Comparison of ENCODE assay signal across 9 cellular contexts in the genomic region with DNA sequence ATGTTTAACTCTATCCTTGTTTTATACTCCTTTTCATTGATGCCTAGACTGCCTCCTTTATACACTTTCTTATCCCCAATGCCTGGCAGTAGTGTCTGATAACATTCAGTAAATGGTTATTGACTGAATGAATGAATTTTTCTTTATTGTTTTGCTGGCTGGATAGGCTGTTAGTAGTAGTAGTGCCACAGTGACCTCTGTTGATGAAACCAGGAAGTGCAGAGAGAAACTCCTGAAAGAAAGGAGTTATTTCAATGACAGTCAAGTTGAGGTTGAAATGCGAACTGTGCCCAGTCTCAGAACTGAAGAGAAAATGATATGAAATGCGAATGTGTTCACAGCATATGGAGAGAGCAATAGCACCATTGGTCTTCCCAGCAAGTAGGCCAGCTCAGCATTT. TPM values are rescaled to one million over a fixed set of nuclear protein-coding genes. Genes with fewer than 3 reads are reported as not detected.
DNase-seq lines count a peak whose midpoint lies in the region; ATAC-seq, FAIRE-seq and TF ChIP-seq lines count a peak whose summit lies in the region.
"Had no signal": no experiment of that assay in that cellular context is flagged by ENCODE, and none has a peak within 500 bp of the region (broad histone marks: within the 10 kb centered on the region; RNA-seq: fewer than 3 reads in every experiment).

No MANE protein-coding gene starts in this region.

- no peak overlapping the region for H3K27ac ChIP-seq in left lung
- H3K27ac ChIP-seq: adrenal gland had no signal

- TF ChIP-seq POLR2A in GM12892 (IDR thresholded peaks at IDR 0.05; ENCODE audit: low read depth, low read length): no peak

- H3K36me3 ChIP-seq in left lung: no peaks in the 10 kb centered on the region
- H3K36me3 ChIP-seq: adrenal gland had no signal

- TF ChIP-seq CTCF in AG09309 (IDR thresholded peaks at IDR 0.05; ENCODE audit: control insufficient read depth, insufficient read depth, low read depth, low read length, missing control alignments) (peak; percentile 40), WTC11 (IDR thresholded peaks at IDR 0.05) (peak; percentile 48; the same call in 1 of the 2 replicates), left lung (IDR thresholded peaks at IDR 0.05) (peak; percentile 27 to 45)

- no peaks in the 10 kb centered on the region for H3K4me1 ChIP-seq in left lung
- H3K4me1 ChIP-seq: adrenal gland had no signal

- H3K36me3 Mint-ChIP-seq in WTC11: no peaks in the 10 kb centered on the region

- no peaks in the 10 kb centered on the region for H3K27me3 Mint-ChIP-seq in WTC11 (ENCODE audit: low read depth)

- peaks cover 0 to 9% of the 10 kb centered on the region in 2 donors for H3K27me3 ChIP-seq in left lung

- H3K4me3 ChIP-seq in AG09309 (ENCODE audit: control insufficient read depth, low read depth, low read length) (no peak overlapping the region), left lung (no peak overlapping the region)
- H3K4me3 ChIP-seq: adrenal gland had no signal

- intact Hi-C loops in left lung (cut with DNase I): no loop called here

- no peak overlapping the region for H3K27ac Mint-ChIP-seq in WTC11

- no peak overlapping the region for H3K4me3 Mint-ChIP-seq in WTC11

- ATAC-seq in WTC11 (0 out of 2 replicates have a peak, but pooled peaks have one; percentile 32), left lung (peak; percentile 80), GM21360 (IDR thresholded peaks at IDR 0.05; ENCODE audit: unreplicated experiment) (no peak), GM21825 (IDR thresholded peaks at IDR 0.05; ENCODE audit: unreplicated experiment) (no peak)

- no peak for DNase-seq in AG09309 (ENCODE audit: low read depth)
- no peak for DNase-seq in GM12892 (ENCODE audit: insufficient read length)
- peak; percentile 23 for DNase-seq in WTC11 (ENCODE audit: low spot score)
- DNase-seq in left lung: no peak
- no peak for DNase-seq in activated gamma-delta T cell treated with Interleukin-2 at 50 U/mL for 16 hours
- DNase-seq in T-helper 9 cell: no peak

- CTCF ChIA-PET in WTC11 (lab: Charles Lee): interaction anchor here (0.8 to 2.8 kb wide), 5 partner anchors 12 to 141 kb away, joined by 3 to 11 read pairs (median 4); partner anchors contain the start of gene SLC9A4

- POLR2A ChIA-PET in WTC11 (lab: Charles Lee): no interaction called here

- peak; percentile 5 for FAIRE-seq in GM12892 (lab: Jason Lieb, UNC)

- H3K9me3 ChIP-seq in left lung: no peaks in the 10 kb centered on the region
- H3K9me3 ChIP-seq: adrenal gland had no signal

- H3K4me1 Mint-ChIP-seq in WTC11: 0 out of 2 replicates have a peak, but pooled peaks cover 3% of the 10 kb centered on the region

- H3K9me3 Mint-ChIP-seq in WTC11: no peaks in the 10 kb centered on the region

TF ChIP-seq in WTC11, 78 proteins besides CTCF, POLR2A, EP300 and RAD21:
- TF ChIP-seq, protein P1, sequence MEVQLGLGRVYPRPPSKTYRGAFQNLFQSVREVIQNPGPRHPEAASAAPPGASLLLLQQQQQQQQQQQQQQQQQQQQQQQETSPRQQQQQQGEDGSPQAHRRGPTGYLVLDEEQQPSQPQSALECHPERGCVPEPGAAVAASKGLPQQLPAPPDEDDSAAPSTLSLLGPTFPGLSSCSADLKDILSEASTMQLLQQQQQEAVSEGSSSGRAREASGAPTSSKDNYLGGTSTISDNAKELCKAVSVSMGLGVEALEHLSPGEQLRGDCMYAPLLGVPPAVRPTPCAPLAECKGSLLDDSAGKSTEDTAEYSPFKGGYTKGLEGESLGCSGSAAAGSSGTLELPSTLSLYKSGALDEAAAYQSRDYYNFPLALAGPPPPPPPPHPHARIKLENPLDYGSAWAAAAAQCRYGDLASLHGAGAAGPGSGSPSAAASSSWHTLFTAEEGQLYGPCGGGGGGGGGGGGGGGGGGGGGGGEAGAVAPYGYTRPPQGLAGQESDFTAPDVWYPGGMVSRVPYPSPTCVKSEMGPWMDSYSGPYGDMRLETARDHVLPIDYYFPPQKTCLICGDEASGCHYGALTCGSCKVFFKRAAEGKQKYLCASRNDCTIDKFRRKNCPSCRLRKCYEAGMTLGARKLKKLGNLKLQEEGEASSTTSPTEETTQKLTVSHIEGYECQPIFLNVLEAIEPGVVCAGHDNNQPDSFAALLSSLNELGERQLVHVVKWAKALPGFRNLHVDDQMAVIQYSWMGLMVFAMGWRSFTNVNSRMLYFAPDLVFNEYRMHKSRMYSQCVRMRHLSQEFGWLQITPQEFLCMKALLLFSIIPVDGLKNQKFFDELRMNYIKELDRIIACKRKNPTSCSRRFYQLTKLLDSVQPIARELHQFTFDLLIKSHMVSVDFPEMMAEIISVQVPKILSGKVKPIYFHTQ (CRISPR knock-in tag; IDR thresholded peaks at IDR 0.05): no peak
- TF ChIP-seq PRRX2 (CRISPR knock-in tag; IDR thresholded peaks at IDR 0.05): no peak
- no peak for TF ChIP-seq GRHL2 (CRISPR knock-in tag; IDR thresholded peaks at IDR 0.05; ENCODE audit: insufficient replicate concordance, severe bottlenecking)
- no peak for TF ChIP-seq FOXP1 (CRISPR knock-in tag; IDR thresholded peaks at IDR 0.05; ENCODE audit: borderline replicate concordance)
- no peak for TF ChIP-seq E2F1 (CRISPR knock-in tag; IDR thresholded peaks at IDR 0.05)
- no peak for TF ChIP-seq FOXJ3 (CRISPR knock-in tag; IDR thresholded peaks at IDR 0.05; ENCODE audit: borderline replicate concordance)
- TF ChIP-seq EMX1 (CRISPR knock-in tag; IDR thresholded peaks at IDR 0.05): no peak
- TF ChIP-seq KAT7 (CRISPR knock-in tag; IDR thresholded peaks at IDR 0.05; ENCODE audit: borderline replicate concordance): no peak
- no peak for TF ChIP-seq TP53 (CRISPR knock-in tag; IDR thresholded peaks at IDR 0.05)

RNA-seq across cellular contexts. Expression of gene SLC9A2, which starts 26.8 kb away (rescaled TPM):
- polyA plus RNA-seq in GM12892 (2012; ENCODE audit: missing spikeins): 0.06 TPM
- total RNA-seq in WTC11 (2021): 0.07 to 0.16 TPM (median 0.11 TPM) in 3 replicates
- total RNA-seq in left lung: under 1 TPM; 0.29 to 0.58 TPM

Comparison
In these comparisons a context has a peak if more than half of its experiments do, and no peak if none do; other contexts are left out.
1. ATAC-seq: peak in WTC11 (single experiment) and left lung (single experiment); none in GM21360 (single experiment) and GM21825 (single experiment).
2. Peak in every context shown above with its lines, with median percentiles within 50 percentile points of each other: CTCF ChIP-seq.